Comparison of ENCODE assay signal across 8 cellular contexts in the genomic region with DNA sequence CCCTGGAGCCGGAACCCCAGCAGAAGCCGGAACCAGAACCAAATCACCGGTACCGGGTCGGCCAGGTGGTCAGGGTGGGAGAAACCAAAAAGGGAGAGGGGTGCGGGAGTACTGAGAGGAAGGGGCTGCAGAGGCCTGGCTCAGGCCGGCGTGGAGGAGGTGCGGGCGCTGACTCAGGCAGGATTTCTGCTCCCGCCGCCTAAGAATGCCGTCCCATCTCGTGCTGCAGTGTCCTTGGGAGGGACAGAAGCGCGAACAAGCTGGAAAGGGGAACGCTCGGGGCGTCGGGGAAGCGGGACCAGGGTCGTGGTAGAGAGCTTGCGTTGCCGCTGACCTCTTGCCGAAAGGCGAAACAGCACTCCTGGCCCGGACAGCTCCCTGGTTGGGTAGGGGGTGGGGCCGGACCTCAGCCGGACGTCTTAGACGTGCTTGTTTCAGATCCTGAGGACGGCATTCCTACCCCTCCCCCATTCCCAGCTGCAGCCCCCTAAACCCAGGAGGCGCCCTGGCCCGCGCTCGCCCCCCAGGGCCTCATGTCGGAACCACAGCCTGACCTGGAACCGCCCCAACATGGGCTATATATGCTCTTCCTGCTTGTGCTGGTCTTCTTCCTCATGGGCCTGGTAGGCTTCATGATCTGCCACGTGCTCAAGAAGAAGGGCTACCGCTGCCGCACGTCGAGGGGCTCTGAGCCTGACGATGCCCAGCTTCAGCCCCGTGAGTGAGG. TPM values are rescaled to one million over a fixed set of nuclear protein-coding genes. Genes with fewer than 3 reads are reported as not detected.
A peak's percentile ranks its signal among the peaks of the same experiment; 100 is the strongest.
DNase-seq lines count a peak whose midpoint lies in the region; ATAC-seq and TF ChIP-seq lines count a peak whose summit lies in the region.

No MANE protein-coding gene starts in this region.

- intact Hi-C loops in upper lobe of right lung (cut with DNase I): no loop called here

- ATAC-seq in HG02981 (IDR thresholded peaks at IDR 0.05; ENCODE audit: unreplicated experiment): peak; percentile 26
- ATAC-seq in upper lobe of right lung: peak; percentile 53

- H3K36me3 Mint-ChIP-seq in nephron progenitor cell (ENCODE audit: low read depth): peaks cover 12% of the 10 kb centered on the region

- peaks cover 4% of the 10 kb centered on the region for H3K36me3 ChIP-seq in upper lobe of right lung

- no peaks in the 10 kb centered on the region for H3K9me3 ChIP-seq in upper lobe of right lung

- TF ChIP-seq CTCF in GM10266 (IDR thresholded peaks at IDR 0.05; ENCODE audit: control insufficient read depth, insufficient read depth, low read depth, missing control alignments) (peak; percentile 49), fibroblast of pulmonary artery (IDR thresholded peaks at IDR 0.05; ENCODE audit: low read length, missing control alignments) (peak; percentile 19), nephron progenitor cell (IDR thresholded peaks at IDR 0.05) (peak; percentile 43), upper lobe of right lung (IDR thresholded peaks at IDR 0.05) (peak; percentile 39)

- DNase-seq in GM10266 (ENCODE audit: extremely low spot score) (peak; percentile 68), activated T-helper 1 cell treated with Interleukin-2 at 50 U/mL for 16 hours (ENCODE audit: low read depth) (peak; percentile 40), fibroblast of pulmonary artery (ENCODE audit: low read depth) (peak; percentile 57), nephron progenitor cell (peak; percentile 84), upper lobe of right lung (peak; percentile 85), NCI-H774 (lab: John Stamatoyannopoulos, UW) (no peak)

- H3K27me3 Mint-ChIP-seq in nephron progenitor cell (ENCODE audit: low read depth, poor library complexity): peaks cover 19% of the 10 kb centered on the region

- H3K27ac Mint-ChIP-seq in nephron progenitor cell: no peak overlapping the region

- H3K4me3 Mint-ChIP-seq in nephron progenitor cell: peak overlapping the region; percentile 71

- H3K27me3 ChIP-seq in upper lobe of right lung: no peaks in the 10 kb centered on the region

- H3K4me3 ChIP-seq in fibroblast of pulmonary artery (replicated peaks; ENCODE audit: low read depth, low read length) (peak overlapping the region; percentile 98), upper lobe of right lung (peak overlapping the region; percentile 70)

- H3K4me1 Mint-ChIP-seq in nephron progenitor cell: peaks cover 38% of the 10 kb centered on the region

- no peak overlapping the region for H3K27ac ChIP-seq in upper lobe of right lung

- H3K4me1 ChIP-seq in upper lobe of right lung: peaks cover 20% of the 10 kb centered on the region

- no peaks in the 10 kb centered on the region for H3K9me3 Mint-ChIP-seq in nephron progenitor cell

TF ChIP-seq in PFSK-1, 5 proteins besides CTCF, POLR2A, EP300 and RAD21:
- TF ChIP-seq SIN3A (IDR thresholded peaks at IDR 0.05; ENCODE audit: borderline replicate concordance, insufficient read depth, low read length): peak; percentile 92; the same call in 1 of the 2 replicates
- no peak for TF ChIP-seq POLR2AphosphoS5 (IDR thresholded peaks at IDR 0.05; ENCODE audit: low read depth, low read length)
- TF ChIP-seq TAF1 (IDR thresholded peaks at IDR 0.05; ENCODE audit: borderline replicate concordance, insufficient read depth, low read length): no peak
- TF ChIP-seq, protein P1, sequence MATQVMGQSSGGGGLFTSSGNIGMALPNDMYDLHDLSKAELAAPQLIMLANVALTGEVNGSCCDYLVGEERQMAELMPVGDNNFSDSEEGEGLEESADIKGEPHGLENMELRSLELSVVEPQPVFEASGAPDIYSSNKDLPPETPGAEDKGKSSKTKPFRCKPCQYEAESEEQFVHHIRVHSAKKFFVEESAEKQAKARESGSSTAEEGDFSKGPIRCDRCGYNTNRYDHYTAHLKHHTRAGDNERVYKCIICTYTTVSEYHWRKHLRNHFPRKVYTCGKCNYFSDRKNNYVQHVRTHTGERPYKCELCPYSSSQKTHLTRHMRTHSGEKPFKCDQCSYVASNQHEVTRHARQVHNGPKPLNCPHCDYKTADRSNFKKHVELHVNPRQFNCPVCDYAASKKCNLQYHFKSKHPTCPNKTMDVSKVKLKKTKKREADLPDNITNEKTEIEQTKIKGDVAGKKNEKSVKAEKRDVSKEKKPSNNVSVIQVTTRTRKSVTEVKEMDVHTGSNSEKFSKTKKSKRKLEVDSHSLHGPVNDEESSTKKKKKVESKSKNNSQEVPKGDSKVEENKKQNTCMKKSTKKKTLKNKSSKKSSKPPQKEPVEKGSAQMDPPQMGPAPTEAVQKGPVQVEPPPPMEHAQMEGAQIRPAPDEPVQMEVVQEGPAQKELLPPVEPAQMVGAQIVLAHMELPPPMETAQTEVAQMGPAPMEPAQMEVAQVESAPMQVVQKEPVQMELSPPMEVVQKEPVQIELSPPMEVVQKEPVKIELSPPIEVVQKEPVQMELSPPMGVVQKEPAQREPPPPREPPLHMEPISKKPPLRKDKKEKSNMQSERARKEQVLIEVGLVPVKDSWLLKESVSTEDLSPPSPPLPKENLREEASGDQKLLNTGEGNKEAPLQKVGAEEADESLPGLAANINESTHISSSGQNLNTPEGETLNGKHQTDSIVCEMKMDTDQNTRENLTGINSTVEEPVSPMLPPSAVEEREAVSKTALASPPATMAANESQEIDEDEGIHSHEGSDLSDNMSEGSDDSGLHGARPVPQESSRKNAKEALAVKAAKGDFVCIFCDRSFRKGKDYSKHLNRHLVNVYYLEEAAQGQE (IDR thresholded peaks at IDR 0.05; ENCODE audit: insufficient read depth in 1 of 2, low read depth in 2 of 2, low read length in 2 of 2): peak; percentile 93
- TF ChIP-seq FOXP2 (optimal IDR thresholded peaks at IDR 0.05; ENCODE audit: borderline replicate concordance, extremely low read depth, extremely low read length, insufficient read depth): no peak

RNA-seq across cellular contexts. Expression of a gene that starts 1.1 kb away (rescaled TPM):
- polyA plus RNA-seq in PFSK-1 (2012; ENCODE audit: insufficient read length, low read depth): 20.9 TPM
- total RNA-seq in upper lobe of right lung: 6.1 TPM

RNA-seq across cellular contexts. Expression of a gene that starts 1.2 kb away (rescaled TPM):
- 75.2 TPM for polyA plus RNA-seq in PFSK-1 (2012; ENCODE audit: insufficient read length, low read depth)
- 42.1 TPM for total RNA-seq in upper lobe of right lung

RNA-seq across cellular contexts. Expression of a gene that starts 13.4 kb away (rescaled TPM):
- polyA plus RNA-seq in PFSK-1 (2012; ENCODE audit: insufficient read length, low read depth): 25.6 TPM
- total RNA-seq in upper lobe of right lung: 13.6 TPM

RNA-seq across cellular contexts. Expression of a gene that starts 19.1 kb away (rescaled TPM):
- polyA plus RNA-seq in PFSK-1 (2012; ENCODE audit: insufficient read length, low read depth): 33.7 TPM
- total RNA-seq in upper lobe of right lung: 118 TPM

RNA-seq across cellular contexts. Expression of a gene that starts 44.2 kb away (rescaled TPM):
- polyA plus RNA-seq in PFSK-1 (2012; ENCODE audit: insufficient read length, low read depth): 0.35 TPM
- total RNA-seq in upper lobe of right lung: 42.4 TPM
